ENCODE assay signal across 1 cellular context in the genomic region with DNA sequence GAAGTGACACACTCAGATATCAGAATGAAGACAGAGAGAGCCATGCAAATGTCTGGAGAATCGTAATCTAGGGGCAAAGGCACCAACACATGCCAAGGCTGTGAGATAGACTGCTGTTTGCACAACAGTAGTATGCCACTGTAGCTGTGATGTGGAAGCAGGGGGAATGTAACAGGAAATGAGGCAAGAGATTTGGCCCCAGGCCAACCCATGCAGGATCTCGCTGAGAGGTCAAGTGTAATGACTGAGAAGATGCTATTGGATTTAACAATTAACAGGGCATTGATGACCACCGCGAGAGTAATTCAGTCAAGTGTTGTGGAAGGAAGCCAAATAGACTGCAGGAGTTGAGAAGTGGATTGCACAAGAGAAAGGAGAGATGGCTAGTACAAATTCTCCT.
A peak's percentile ranks its signal among the peaks of the same experiment; 100 is the strongest.
TF ChIP-seq lines count a peak whose summit lies in the region.

No MANE protein-coding gene starts in this region.

TF ChIP-seq in HEK293, 187 proteins besides CTCF, POLR2A, EP300 and RAD21 (continued from another document):
- TF ChIP-seq PRDM10 (tag by site-specific recombination; IDR thresholded peaks at IDR 0.05) (peak; percentile 37; the same call in 1 of the 2 replicates), ZFP69B (tag by site-specific recombination; IDR thresholded peaks at IDR 0.05) (peak; percentile 72; the same call in 1 of the 2 replicates), YY1 (tag by site-specific recombination; IDR thresholded peaks at IDR 0.05) (no peak)
